In the genomic region with DNA sequence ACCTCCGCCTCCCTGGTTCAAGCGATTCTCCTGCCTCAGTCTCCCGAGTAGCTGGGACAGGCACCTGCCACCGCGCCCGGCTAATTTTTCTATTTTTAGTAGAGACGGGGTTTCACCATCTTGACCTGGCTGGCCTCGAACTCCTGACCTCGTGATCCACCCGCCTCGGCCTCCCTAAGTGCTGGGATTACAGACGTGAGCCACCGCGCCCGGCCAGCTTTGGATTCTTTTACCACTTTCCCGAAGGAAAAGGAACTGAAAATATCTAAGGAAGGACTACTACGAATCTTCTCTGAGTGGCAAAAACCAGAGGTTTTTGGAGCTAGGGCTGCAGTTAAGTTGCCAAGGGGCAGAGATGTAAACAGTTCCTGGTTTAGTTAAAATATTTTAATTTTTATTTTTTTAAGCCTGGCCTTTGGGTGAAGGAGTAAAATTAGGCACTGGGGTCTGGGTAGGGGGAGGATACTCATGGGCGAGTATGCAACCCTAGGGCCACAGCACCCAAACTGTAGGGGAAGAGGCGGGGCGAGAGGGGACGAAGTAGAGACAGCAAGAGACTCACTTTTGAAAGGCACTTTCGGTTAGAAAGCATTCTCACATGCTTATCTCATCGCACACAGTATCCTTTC, we compare ENCODE assay signal across 8 cellular contexts. TPM values are rescaled to one million over a fixed set of nuclear protein-coding genes. Genes with fewer than 3 reads are reported as not detected.
DNase-seq lines count a peak whose midpoint lies in the region; ATAC-seq and TF ChIP-seq lines count a peak whose summit lies in the region.

No MANE protein-coding gene starts in this region.

- H3K27me3 ChIP-seq in liver (ENCODE audit: control insufficient read depth in 4 of 4, insufficient read depth in 4 of 4, low read length in 3 of 4), result no peaks in the 10 kb centered on the region

- H3K4me1 Mint-ChIP-seq in stimulated activated naive B cell treated with anti-CD40 and anti-IgM and Interleukin-4, amounts not matched to agents 10 μg/mL and 1 μg/mL and 100 μg/mL, for 72 hours, result peaks cover 11 to 38% of the 10 kb centered on the region in 2 donors

- 7% methylated on average over 23 of the region's 23 CpGs for WGBS in liver

- H3K27me3 Mint-ChIP-seq in stimulated activated naive B cell treated with anti-CD40 and anti-IgM and Interleukin-4, amounts not matched to agents 10 μg/mL and 1 μg/mL and 100 μg/mL, for 72 hours, result no peaks in the 10 kb centered on the region

- no peak for TF ChIP-seq RAD21 in liver (IDR thresholded peaks at IDR 0.05)

- peaks cover 18 to 19% of the 10 kb centered on the region in 2 donors for H3K36me3 Mint-ChIP-seq in stimulated activated naive B cell treated with anti-CD40 and anti-IgM and Interleukin-4, amounts not matched to agents 10 μg/mL and 1 μg/mL and 100 μg/mL, for 72 hours

- H3K36me3 ChIP-seq in liver (ENCODE audit: control insufficient read depth in 4 of 4, insufficient read depth in 3 of 4, low read depth in 1 of 4, low read length in 3 of 4), result no peaks in the 10 kb centered on the region

- H3K27ac ChIP-seq in liver (ENCODE audit: low read depth in 1 of 2, low read length in 2 of 2), result peak overlapping the region; percentile 97 to 99

- H3K4me3 Mint-ChIP-seq in stimulated activated naive B cell treated with anti-CD40 and anti-IgM and Interleukin-4, amounts not matched to agents 10 μg/mL and 1 μg/mL and 100 μg/mL, for 72 hours, result peak overlapping the region; percentile 96 to 97

- TF ChIP-seq CTCF in astrocyte of the spinal cord (IDR thresholded peaks at IDR 0.05; ENCODE audit: low read depth, low read length), result no peak
- TF ChIP-seq CTCF in liver (IDR thresholded peaks at IDR 0.05; ENCODE audit: low read depth, low read length, missing input control), result no peak

- H3K9me3 Mint-ChIP-seq in stimulated activated naive B cell treated with anti-CD40 and anti-IgM and Interleukin-4, amounts not matched to agents 10 μg/mL and 1 μg/mL and 100 μg/mL, for 72 hours, result peaks cover 0 to 3% of the 10 kb centered on the region in 2 donors

- ATAC-seq in GM18868 (IDR thresholded peaks at IDR 0.05; ENCODE audit: unreplicated experiment) (peak; percentile 46), HG02678 (IDR thresholded peaks at IDR 0.05; ENCODE audit: unreplicated experiment) (no peak)
- peak; percentile 55 to 59 for ATAC-seq in stimulated activated naive B cell treated with anti-CD40 and anti-IgM and Interleukin-4, amounts not matched to agents 10 μg/mL and 1 μg/mL and 100 μg/mL, for 72 hours (replicated peaks)

- peaks cover 2 to 11% (median 7%) of the 10 kb centered on the region in 4 donors for H3K4me1 ChIP-seq in liver (ENCODE audit: control insufficient read depth in 4 of 4, insufficient read depth in 4 of 4, low read length in 3 of 4)

- DNase-seq in MV-4-11 (lab: John Stamatoyannopoulos, UW) (peak; percentile 71), astrocyte of the spinal cord (ENCODE audit: low read depth, low spot score) (no peak), HK-2 (ENCODE audit: unreplicated experiment) (no peak), SKM-1 treated with dmso at 0.1 percent for 144 hours (lab: John Stamatoyannopoulos, UW; ENCODE audit: unreplicated experiment) (no peak)
- DNase-seq in stimulated activated naive B cell treated with anti-CD40 and anti-IgM and Interleukin-4, amounts not matched to agents 10 μg/mL and 1 μg/mL and 100 μg/mL, for 72 hours, result peak; percentile 18

- peak overlapping the region; percentile 93 to 98 for H3K9ac ChIP-seq in liver (ENCODE audit: low read depth in 1 of 2, low read length in 2 of 2)

- H3K4me3 ChIP-seq in astrocyte of the spinal cord (ENCODE audit: low read depth, low read length) (peak overlapping the region; percentile 57), liver (ENCODE audit: low read depth in 1 of 3, low read length in 3 of 3) (peak overlapping the region; percentile 56 to 89 (median 87))

- in situ Hi-C loops in astrocyte of the spinal cord (cut with HindIII; ENCODE audit: low sequenced_read_pairs), result no loop called here

- H3K9me3 ChIP-seq in liver (ENCODE audit: control insufficient read depth in 4 of 4, low read length in 3 of 4), result no peaks in the 10 kb centered on the region

- H3K27ac Mint-ChIP-seq in stimulated activated naive B cell treated with anti-CD40 and anti-IgM and Interleukin-4, amounts not matched to agents 10 μg/mL and 1 μg/mL and 100 μg/mL, for 72 hours, result peak overlapping the region; percentile 99

TF ChIP-seq in liver, 16 proteins besides CTCF, POLR2A, EP300 and RAD21:
- TF ChIP-seq HNF4A (conservative IDR thresholded peaks at IDR 0.05) (no peak), FOXA1 (IDR thresholded peaks at IDR 0.05) (no peak), JUND (IDR thresholded peaks at IDR 0.05) (no peak), FOXA2 (IDR thresholded peaks at IDR 0.05) (no peak), SP1 (IDR thresholded peaks at IDR 0.05) (no peak), YY1 (IDR thresholded peaks at IDR 0.05) (no peak), HNF4G (IDR thresholded peaks at IDR 0.05) (no peak), ZBTB33 (IDR thresholded peaks at IDR 0.05) (no peak)
- TF ChIP-seq, protein P1, sequence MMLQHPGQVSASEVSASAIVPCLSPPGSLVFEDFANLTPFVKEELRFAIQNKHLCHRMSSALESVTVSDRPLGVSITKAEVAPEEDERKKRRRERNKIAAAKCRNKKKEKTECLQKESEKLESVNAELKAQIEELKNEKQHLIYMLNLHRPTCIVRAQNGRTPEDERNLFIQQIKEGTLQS (IDR thresholded peaks at IDR 0.05), result no peak
- TF ChIP-seq, protein P2, sequence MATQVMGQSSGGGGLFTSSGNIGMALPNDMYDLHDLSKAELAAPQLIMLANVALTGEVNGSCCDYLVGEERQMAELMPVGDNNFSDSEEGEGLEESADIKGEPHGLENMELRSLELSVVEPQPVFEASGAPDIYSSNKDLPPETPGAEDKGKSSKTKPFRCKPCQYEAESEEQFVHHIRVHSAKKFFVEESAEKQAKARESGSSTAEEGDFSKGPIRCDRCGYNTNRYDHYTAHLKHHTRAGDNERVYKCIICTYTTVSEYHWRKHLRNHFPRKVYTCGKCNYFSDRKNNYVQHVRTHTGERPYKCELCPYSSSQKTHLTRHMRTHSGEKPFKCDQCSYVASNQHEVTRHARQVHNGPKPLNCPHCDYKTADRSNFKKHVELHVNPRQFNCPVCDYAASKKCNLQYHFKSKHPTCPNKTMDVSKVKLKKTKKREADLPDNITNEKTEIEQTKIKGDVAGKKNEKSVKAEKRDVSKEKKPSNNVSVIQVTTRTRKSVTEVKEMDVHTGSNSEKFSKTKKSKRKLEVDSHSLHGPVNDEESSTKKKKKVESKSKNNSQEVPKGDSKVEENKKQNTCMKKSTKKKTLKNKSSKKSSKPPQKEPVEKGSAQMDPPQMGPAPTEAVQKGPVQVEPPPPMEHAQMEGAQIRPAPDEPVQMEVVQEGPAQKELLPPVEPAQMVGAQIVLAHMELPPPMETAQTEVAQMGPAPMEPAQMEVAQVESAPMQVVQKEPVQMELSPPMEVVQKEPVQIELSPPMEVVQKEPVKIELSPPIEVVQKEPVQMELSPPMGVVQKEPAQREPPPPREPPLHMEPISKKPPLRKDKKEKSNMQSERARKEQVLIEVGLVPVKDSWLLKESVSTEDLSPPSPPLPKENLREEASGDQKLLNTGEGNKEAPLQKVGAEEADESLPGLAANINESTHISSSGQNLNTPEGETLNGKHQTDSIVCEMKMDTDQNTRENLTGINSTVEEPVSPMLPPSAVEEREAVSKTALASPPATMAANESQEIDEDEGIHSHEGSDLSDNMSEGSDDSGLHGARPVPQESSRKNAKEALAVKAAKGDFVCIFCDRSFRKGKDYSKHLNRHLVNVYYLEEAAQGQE (IDR thresholded peaks at IDR 0.05), result no peak
- TF ChIP-seq, protein P3, sequence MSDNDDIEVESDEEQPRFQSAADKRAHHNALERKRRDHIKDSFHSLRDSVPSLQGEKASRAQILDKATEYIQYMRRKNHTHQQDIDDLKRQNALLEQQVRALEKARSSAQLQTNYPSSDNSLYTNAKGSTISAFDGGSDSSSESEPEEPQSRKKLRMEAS (IDR thresholded peaks at IDR 0.05), result no peak

RNA-seq across cellular contexts. Expression of gene CISD2, which starts 0.5 kb away (rescaled TPM):
- 10 to 100 TPM; 31.5 to 70.5 TPM for total RNA-seq in liver
- 10 to 100 TPM; 39.3 to 83.2 TPM for polyA plus RNA-seq in liver

RNA-seq across cellular contexts. Expression of gene UBE2D3, which starts 40.9 kb away (rescaled TPM):
- 100 to 1,000 TPM; 166 to 231 TPM for total RNA-seq in liver
- polyA plus RNA-seq in liver, result 100 to 1,000 TPM; 133 to 134 TPM

Comparison
In these comparisons a context has a peak if more than half of its experiments do, and no peak if none do; other contexts are left out.
1. DNase-seq: peak in MV-4-11 (single experiment) and stimulated activated naive B cell treated with anti-CD40 and anti-IgM and Interleukin-4, amounts not matched to agents 10 μg/mL and 1 μg/mL and 100 μg/mL, for 72 hours (single experiment); none in astrocyte of the spinal cord (single experiment), HK-2 (single experiment) and SKM-1 treated with dmso at 0.1 percent for 144 hours (single experiment).